Comparison of ENCODE assay signal across 10 cellular contexts in genomic region chr22:37517826-37518450, GRCh38. TPM values are rescaled to one million over a fixed set of nuclear protein-coding genes. Genes with fewer than 3 reads are reported as not detected.
DNase-seq lines count a peak whose midpoint lies in the region; ATAC-seq and TF ChIP-seq lines count a peak whose summit lies in the region.
"Had no signal": no experiment of that assay in that cellular context is flagged by ENCODE, and none has a peak within 500 bp of the region (broad histone marks: within the 10 kb centered on the region; RNA-seq: fewer than 3 reads in every experiment).

No MANE protein-coding gene starts in this region.

- peak overlapping the region; percentile 50 for H3K4me3 Mint-ChIP-seq in activated CD4-positive, alpha-beta T cell treated with anti-CD3 and anti-CD28 coated beads for 36 hours
- peak overlapping the region; percentile 40 for H3K4me3 Mint-ChIP-seq in stimulated activated memory B cell treated with anti-CD40 and anti-IgM and Interleukin-4, amounts not matched to agents 10 μg/mL and 1 μg/mL and 100 μg/mL, for 72 hours

- TF ChIP-seq CTCF in body of pancreas (IDR thresholded peaks at IDR 0.05) = no peak
- TF ChIP-seq CTCF in adrenal gland (IDR thresholded peaks at IDR 0.05) = no peak

- H3K9me3 ChIP-seq in body of pancreas (no peaks in the 10 kb centered on the region), adrenal gland (replicated peaks in 1 of 3) (no peaks in the 10 kb centered on the region)

- no peaks in the 10 kb centered on the region for H3K36me3 Mint-ChIP-seq in activated CD4-positive, alpha-beta T cell treated with anti-CD3 and anti-CD28 coated beads for 36 hours (ENCODE audit: low read depth)
- no peaks in the 10 kb centered on the region for H3K36me3 Mint-ChIP-seq in stimulated activated memory B cell treated with anti-CD40 and anti-IgM and Interleukin-4, amounts not matched to agents 10 μg/mL and 1 μg/mL and 100 μg/mL, for 72 hours

- H3K27ac ChIP-seq in body of pancreas (peak overlapping the region; percentile 15 to 80 (median 76)), adrenal gland (peak overlapping the region in 1 of 5 donors; percentile 42)

- H3K27me3 Mint-ChIP-seq in activated CD4-positive, alpha-beta T cell treated with anti-CD3 and anti-CD28 coated beads for 36 hours = peaks cover 27% of the 10 kb centered on the region
- peaks cover 69% of the 10 kb centered on the region for H3K27me3 Mint-ChIP-seq in stimulated activated memory B cell treated with anti-CD40 and anti-IgM and Interleukin-4, amounts not matched to agents 10 μg/mL and 1 μg/mL and 100 μg/mL, for 72 hours

- H3K36me3 ChIP-seq in body of pancreas (replicated peaks in 1 of 2; ENCODE audit: insufficient read depth in 1 of 2, low read depth in 2 of 2) (no peaks in the 10 kb centered on the region), adrenal gland (replicated peaks in 1 of 2) (no peaks in the 10 kb centered on the region)

- no peak for DNase-seq in activated CD4-positive, alpha-beta T cell treated with anti-CD3 and anti-CD28 coated beads for 36 hours
- DNase-seq in activated CD4-positive, alpha-beta T cell treated with anti-CD3 and anti-CD28 coated beads, Interleukin-2, amount 50 U/mL, for 4 hours = no peak
- DNase-seq in body of pancreas (no peak), kidney glomerular epithelial cell (lab: John Stamatoyannopoulos, UW) (peak; percentile 11), adrenal gland (no peak), NCI-H2171 treated with DMSO at 0.1 percent for 48 hours (lab: John Stamatoyannopoulos, UW) (no peak), NCI-H526 treated with DMSO at 0.1 percent for 48 hours (lab: John Stamatoyannopoulos, UW) (no peak)
- DNase-seq: SW 1271 had no signal

- no peak overlapping the region for H3K4me3 ChIP-seq in body of pancreas
- peak overlapping the region in 2 of 4 donors; percentile 18 to 86 for H3K4me3 ChIP-seq in adrenal gland
- H3K4me3 ChIP-seq: GM12878 had no signal

- H3K4me1 Mint-ChIP-seq in activated CD4-positive, alpha-beta T cell treated with anti-CD3 and anti-CD28 coated beads for 36 hours = peaks cover 4% of the 10 kb centered on the region
- peaks cover 13% of the 10 kb centered on the region for H3K4me1 Mint-ChIP-seq in stimulated activated memory B cell treated with anti-CD40 and anti-IgM and Interleukin-4, amounts not matched to agents 10 μg/mL and 1 μg/mL and 100 μg/mL, for 72 hours

- H3K9me3 Mint-ChIP-seq in activated CD4-positive, alpha-beta T cell treated with anti-CD3 and anti-CD28 coated beads for 36 hours (ENCODE audit: low read depth) = no peaks in the 10 kb centered on the region
- H3K9me3 Mint-ChIP-seq in stimulated activated memory B cell treated with anti-CD40 and anti-IgM and Interleukin-4, amounts not matched to agents 10 μg/mL and 1 μg/mL and 100 μg/mL, for 72 hours = no peaks in the 10 kb centered on the region

- TF ChIP-seq POLR2A in body of pancreas (IDR thresholded peaks at IDR 0.05) (no peak), adrenal gland (IDR thresholded peaks at IDR 0.05) (no peak)

- H3K27ac Mint-ChIP-seq in activated CD4-positive, alpha-beta T cell treated with anti-CD3 and anti-CD28 coated beads for 36 hours = no peak overlapping the region
- H3K27ac Mint-ChIP-seq in stimulated activated memory B cell treated with anti-CD40 and anti-IgM and Interleukin-4, amounts not matched to agents 10 μg/mL and 1 μg/mL and 100 μg/mL, for 72 hours = no peak overlapping the region

- no peak for ATAC-seq in activated CD4-positive, alpha-beta T cell treated with anti-CD3 and anti-CD28 coated beads for 36 hours
- no peak for ATAC-seq in body of pancreas
- ATAC-seq in stimulated activated memory B cell treated with anti-CD40 and anti-IgM and Interleukin-4, amounts not matched to agents 10 μg/mL and 1 μg/mL and 100 μg/mL, for 72 hours = no peak
- ATAC-seq: GM12878 had no signal

- WGBS in body of pancreas, 2 donors = 74 to 85% methylated on average over 15 of the region's 15 CpGs
- WGBS in adrenal gland, 4 donors = 83 to 89% (median 89%) methylated on average over 15 of the region's 15 CpGs; no CpG with 5 or more reads in 1 of the 4 donors

- H3K4me1 ChIP-seq in body of pancreas (peaks cover 38% of the 10 kb centered on the region), adrenal gland (replicated peaks in 1 of 2) (peaks cover 5 to 7% of the 10 kb centered on the region in 2 donors)

- POLR2A ChIA-PET in activated CD4-positive, alpha-beta T cell treated with anti-CD3 and anti-CD28 coated beads for 36 hours (lab: Charles Lee) = no interaction called here

- intact Hi-C loops in activated CD4-positive, alpha-beta T cell treated with anti-CD3 and anti-CD28 coated beads for 36 hours (cut with DNase I, micrococcal nuclease) = no loop called here
- intact Hi-C loops in body of pancreas (cut with DNase I) = no loop called here
- intact Hi-C loops in adrenal gland (cut with DNase I) = no loop called here

- CTCF ChIA-PET in activated CD4-positive, alpha-beta T cell treated with anti-CD3 and anti-CD28 coated beads for 36 hours (lab: Charles Lee) = no interaction called here

- H3K27me3 ChIP-seq in body of pancreas = no peaks in the 10 kb centered on the region
- H3K27me3 ChIP-seq in adrenal gland = no peaks in the 10 kb centered on the region

RNA-seq across cellular contexts. Expression of gene CARD10, which starts 1.3 kb away (rescaled TPM):
- total RNA-seq in activated CD4-positive, alpha-beta T cell treated with anti-CD3 and anti-CD28 coated beads for 36 hours = not detected
- 10 to 100 TPM; 17.4 to 28.7 TPM for total RNA-seq in body of pancreas
- total RNA-seq in adrenal gland = 10 to 100 TPM; 14.0 to 34.2 (median 20.9) TPM
- polyA plus RNA-seq in adrenal gland = 10 to 100 TPM in 2 of 3 donors, 1 to 10 TPM in 1; 4.7 to 24.4 (median 17.4) TPM

RNA-seq across cellular contexts. Expression of gene MFNG, which starts 31.8 kb away (rescaled TPM):
- 100 to 1,000 TPM; 108 to 125 TPM for total RNA-seq in activated CD4-positive, alpha-beta T cell treated with anti-CD3 and anti-CD28 coated beads for 36 hours
- total RNA-seq in body of pancreas = 1 to 10 TPM; 3.0 to 7.3 TPM
- total RNA-seq in adrenal gland = 10 to 100 TPM; 16.2 to 27.6 (median 22.7) TPM
- polyA plus RNA-seq in adrenal gland = 10 to 100 TPM in 1 of 3 donors, 1 to 10 TPM in 2; 4.3 to 11.5 (median 7.8) TPM

RNA-seq across cellular contexts. Expression of gene CDC42EP1, which starts 42.3 kb away (rescaled TPM):
- under 1 TPM; 0.83 to 0.87 TPM for total RNA-seq in activated CD4-positive, alpha-beta T cell treated with anti-CD3 and anti-CD28 coated beads for 36 hours
- total RNA-seq in body of pancreas (10 to 100 TPM; 73.2 to 84.7 TPM), adrenal gland (100 to 1,000 TPM in 5 of 8 donors, 10 to 100 TPM in 3; 74.4 to 159 (median 125) TPM)
- polyA plus RNA-seq in adrenal gland = 10 to 100 TPM; 19.7 to 65.1 (median 39.5) TPM

Comparison
In these comparisons a context has a peak if more than half of its experiments do, and no peak if none do; other contexts are left out.
1. RNA of gene CARD10, which starts 1.3 kb away (total RNA-seq): 17.4 to 28.7 TPM in body of pancreas and 14.0 to 34.2 TPM in adrenal gland; not detected in activated CD4-positive, alpha-beta T cell treated with anti-CD3 and anti-CD28 coated beads for 36 hours; every median in the first group is over 10 times any median in the second.
2. RNA of gene CDC42EP1, which starts 42.3 kb away (total RNA-seq): 74.4 to 159 TPM in adrenal gland and 73.2 to 84.7 TPM in body of pancreas; 0.83 to 0.87 TPM in activated CD4-positive, alpha-beta T cell treated with anti-CD3 and anti-CD28 coated beads for 36 hours; every median in the first group is over 10 times any median in the second.